Comparison of ENCODE assay signal across 1 cellular context in the genomic region with DNA sequence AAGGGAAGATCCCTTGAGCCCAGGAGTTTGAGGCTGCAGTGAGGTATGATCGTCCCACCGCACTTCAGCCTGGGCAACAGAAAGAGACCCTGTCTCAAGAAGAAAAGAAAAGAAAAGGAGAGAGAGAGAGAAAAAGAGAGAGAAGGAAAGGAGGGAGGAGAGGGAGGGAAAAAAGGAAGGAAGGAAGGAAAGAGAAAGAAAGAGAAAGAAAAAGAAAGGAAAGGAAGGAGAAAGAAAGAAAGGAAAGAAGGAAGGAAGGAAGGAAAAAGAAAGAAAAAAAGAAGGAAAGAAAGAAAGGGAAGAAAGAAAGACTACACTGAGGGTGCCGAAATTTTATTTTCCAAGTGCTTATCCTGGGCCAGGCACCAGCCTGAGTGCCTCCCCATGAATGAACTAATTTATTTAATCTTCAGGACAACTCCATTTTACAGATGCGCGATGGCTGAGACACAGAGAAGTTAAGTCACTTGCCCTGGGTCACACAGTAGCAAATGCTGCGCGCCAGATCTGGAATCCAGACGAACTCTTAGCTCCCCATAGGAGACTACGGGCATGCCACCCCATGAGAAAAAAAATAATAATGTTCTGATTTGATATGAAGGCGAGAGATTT.
A peak's percentile ranks its signal among the peaks of the same experiment; 100 is the strongest.
TF ChIP-seq lines count a peak whose summit lies in the region.

No MANE protein-coding gene starts in this region.

TF ChIP-seq in HEK293, 187 proteins besides CTCF, POLR2A, EP300 and RAD21:
- TF ChIP-seq HOXA7 (CRISPR knock-in tag; IDR thresholded peaks at IDR 0.05; ENCODE audit: borderline replicate concordance), result no peak
- TF ChIP-seq, protein P1, sequence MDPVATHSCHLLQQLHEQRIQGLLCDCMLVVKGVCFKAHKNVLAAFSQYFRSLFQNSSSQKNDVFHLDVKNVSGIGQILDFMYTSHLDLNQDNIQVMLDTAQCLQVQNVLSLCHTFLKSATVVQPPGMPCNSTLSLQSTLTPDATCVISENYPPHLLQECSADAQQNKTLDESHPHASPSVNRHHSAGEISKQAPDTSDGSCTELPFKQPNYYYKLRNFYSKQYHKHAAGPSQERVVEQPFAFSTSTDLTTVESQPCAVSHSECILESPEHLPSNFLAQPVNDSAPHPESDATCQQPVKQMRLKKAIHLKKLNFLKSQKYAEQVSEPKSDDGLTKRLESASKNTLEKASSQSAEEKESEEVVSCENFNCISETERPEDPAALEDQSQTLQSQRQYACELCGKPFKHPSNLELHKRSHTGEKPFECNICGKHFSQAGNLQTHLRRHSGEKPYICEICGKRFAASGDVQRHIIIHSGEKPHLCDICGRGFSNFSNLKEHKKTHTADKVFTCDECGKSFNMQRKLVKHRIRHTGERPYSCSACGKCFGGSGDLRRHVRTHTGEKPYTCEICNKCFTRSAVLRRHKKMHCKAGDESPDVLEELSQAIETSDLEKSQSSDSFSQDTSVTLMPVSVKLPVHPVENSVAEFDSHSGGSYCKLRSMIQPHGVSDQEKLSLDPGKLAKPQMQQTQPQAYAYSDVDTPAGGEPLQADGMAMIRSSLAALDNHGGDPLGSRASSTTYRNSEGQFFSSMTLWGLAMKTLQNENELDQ (tag by site-specific recombination; IDR thresholded peaks at IDR 0.05; ENCODE audit: low read depth), result no peak
- TF ChIP-seq ZNF155 (tag by site-specific recombination; IDR thresholded peaks at IDR 0.05), result no peak
- no peak for TF ChIP-seq ZBTB20 (tag by site-specific recombination; IDR thresholded peaks at IDR 0.05)
- TF ChIP-seq ZNF221 (tag by site-specific recombination; IDR thresholded peaks at IDR 0.05; ENCODE audit: borderline replicate concordance), result no peak
- no peak for TF ChIP-seq ZNF311 (tag by site-specific recombination; IDR thresholded peaks at IDR 0.05; ENCODE audit: borderline replicate concordance)
- no peak for TF ChIP-seq ZNF677 (tag by site-specific recombination; IDR thresholded peaks at IDR 0.05)
- no peak for TF ChIP-seq ZNF426 (tag by site-specific recombination; IDR thresholded peaks at IDR 0.05)
- TF ChIP-seq, protein P2, sequence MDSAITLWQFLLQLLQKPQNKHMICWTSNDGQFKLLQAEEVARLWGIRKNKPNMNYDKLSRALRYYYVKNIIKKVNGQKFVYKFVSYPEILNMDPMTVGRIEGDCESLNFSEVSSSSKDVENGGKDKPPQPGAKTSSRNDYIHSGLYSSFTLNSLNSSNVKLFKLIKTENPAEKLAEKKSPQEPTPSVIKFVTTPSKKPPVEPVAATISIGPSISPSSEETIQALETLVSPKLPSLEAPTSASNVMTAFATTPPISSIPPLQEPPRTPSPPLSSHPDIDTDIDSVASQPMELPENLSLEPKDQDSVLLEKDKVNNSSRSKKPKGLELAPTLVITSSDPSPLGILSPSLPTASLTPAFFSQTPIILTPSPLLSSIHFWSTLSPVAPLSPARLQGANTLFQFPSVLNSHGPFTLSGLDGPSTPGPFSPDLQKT (IDR thresholded peaks at IDR 0.05; ENCODE audit: borderline replicate concordance, low read depth, low read length), result no peak
- TF ChIP-seq MYNN (tag by site-specific recombination; IDR thresholded peaks at IDR 0.05; ENCODE audit: borderline replicate concordance), result no peak
- TF ChIP-seq ZNF335 (tag by site-specific recombination; conservative IDR thresholded peaks at IDR 0.05), result no peak
- TF ChIP-seq ZNF362 (tag by site-specific recombination; IDR thresholded peaks at IDR 0.05), result no peak
- peak; percentile 76 for TF ChIP-seq ZNF768 (tag by site-specific recombination; IDR thresholded peaks at IDR 0.05)
- TF ChIP-seq ZNF366 (tag by site-specific recombination; conservative IDR thresholded peaks at IDR 0.05), result peak; percentile 95
- peak; percentile 87 for TF ChIP-seq PRDM1 (tag by site-specific recombination; IDR thresholded peaks at IDR 0.05)
